In the genomic region with DNA sequence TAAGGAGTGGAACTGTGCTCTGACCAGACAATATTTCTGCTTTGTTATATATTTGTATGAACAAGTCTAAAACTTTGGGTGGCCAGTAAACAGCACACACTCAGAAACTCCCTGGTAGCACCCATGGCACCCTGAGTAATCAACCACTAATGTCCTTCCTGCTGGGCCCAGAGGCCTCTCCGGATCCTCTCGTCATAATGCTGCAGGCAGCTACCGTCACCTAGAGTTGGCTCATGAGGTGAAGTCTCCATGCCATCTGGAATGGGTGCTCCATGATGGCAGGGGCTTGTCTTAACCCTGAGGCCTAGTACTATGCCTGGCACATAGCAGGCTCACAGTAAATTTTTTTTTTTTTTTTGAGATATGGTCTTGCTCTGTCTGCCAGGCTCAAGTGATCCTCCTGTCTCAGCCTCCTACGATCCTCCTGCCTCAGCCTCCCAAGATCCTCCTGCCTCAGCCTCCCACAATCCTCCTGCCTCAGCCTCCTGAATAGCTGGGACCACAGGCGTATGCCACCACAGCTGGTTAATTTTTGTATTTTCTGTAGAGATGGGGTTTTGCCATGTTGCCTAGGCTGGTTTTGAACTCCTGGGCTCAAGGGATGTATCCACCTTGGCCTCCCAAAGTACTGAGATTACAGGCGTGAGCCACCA, we compare ENCODE assay signal across 12 cellular contexts. TPM values are rescaled to one million over a fixed set of nuclear protein-coding genes. Genes with fewer than 3 reads are reported as not detected.
DNase-seq lines count a peak whose midpoint lies in the region; ATAC-seq and TF ChIP-seq lines count a peak whose summit lies in the region.
"Had no signal": no experiment of that assay in that cellular context is flagged by ENCODE, and none has a peak within 500 bp of the region (broad histone marks: within the 10 kb centered on the region; RNA-seq: fewer than 3 reads in every experiment).

No MANE protein-coding gene starts in this region.

- H4K20me1 ChIP-seq in neural progenitor cell (ENCODE audit: low read depth), result peaks cover 64% of the 10 kb centered on the region

- H3K79me2 ChIP-seq in neural progenitor cell (ENCODE audit: low read depth), result peaks cover 55% of the 10 kb centered on the region

- TF ChIP-seq CTCF in dorsolateral prefrontal cortex (IDR thresholded peaks at IDR 0.05 in 54 of 56, conservative IDR thresholded peaks at IDR 0.05 in 2 of 56; ENCODE audit: low read depth in 1 of 56, partially characterized antibody in 56 of 56), result no peak
- TF ChIP-seq CTCF in ovary (IDR thresholded peaks at IDR 0.05), result no peak
- no peak for TF ChIP-seq CTCF in neural progenitor cell (IDR thresholded peaks at IDR 0.05)

- H3K36me3 ChIP-seq in CD4-positive, alpha-beta memory T cell (ENCODE audit: insufficient read depth, low read length), result no peaks in the 10 kb centered on the region
- H3K36me3 ChIP-seq in H7 (replicated peaks; ENCODE audit: control insufficient read depth, insufficient read depth, low read length) (peaks cover 3% of the 10 kb centered on the region; the same call in 1 of the 2 replicates), ovary (no peaks in the 10 kb centered on the region), neural progenitor cell (no peaks in the 10 kb centered on the region)

- H3K4me1 Mint-ChIP-seq in CD4-positive, alpha-beta memory T cell, result peaks cover 33 to 54% (median 44%) of the 10 kb centered on the region in 4 donors
- H3K4me1 Mint-ChIP-seq in neural progenitor cell, result peaks cover 12% of the 10 kb centered on the region

- H3K27me3 ChIP-seq in CD4-positive, alpha-beta memory T cell (ENCODE audit: insufficient read depth, low read length), result no peaks in the 10 kb centered on the region
- no peaks in the 10 kb centered on the region for H3K27me3 ChIP-seq in H7 (ENCODE audit: control insufficient read depth, insufficient read depth, low read length)
- no peaks in the 10 kb centered on the region for H3K27me3 ChIP-seq in dorsolateral prefrontal cortex
- no peaks in the 10 kb centered on the region for H3K27me3 ChIP-seq in ovary
- no peaks in the 10 kb centered on the region for H3K27me3 ChIP-seq in neural progenitor cell
- H3K27me3 ChIP-seq: BLaER1, brain microvascular endothelial cell had no signal

- POLR2A ChIA-PET in CD4-positive, alpha-beta memory T cell (lab: Charles Lee; ENCODE audit: partially characterized antibody), result interaction anchor here (0.7 to 0.8 kb wide), 2 partner anchors 32 to 135 kb away, joined by 3 read pairs; no protein-coding TSS in a partner anchor

- H3K9me3 ChIP-seq in CD4-positive, alpha-beta memory T cell (ENCODE audit: control insufficient read depth in 1 of 2, low read length in 2 of 2), result no peaks in the 10 kb centered on the region
- H3K9me3 ChIP-seq in ovary (no peaks in the 10 kb centered on the region), neural progenitor cell (ENCODE audit: low read depth) (no peaks in the 10 kb centered on the region)
- H3K9me3 ChIP-seq: BLaER1 had no signal

- CTCF ChIA-PET in CD4-positive, alpha-beta memory T cell (lab: Charles Lee; ENCODE audit: partially characterized antibody), result interaction anchor here (0.7 kb wide), 1 partner anchor 25 kb away, joined by 3 read pairs; no protein-coding TSS in a partner anchor

- TF ChIP-seq POLR2A in ovary (IDR thresholded peaks at IDR 0.05), result peak; percentile 8

- H3K4me1 ChIP-seq in CD4-positive, alpha-beta memory T cell (ENCODE audit: insufficient read depth, low read length), result peaks cover 23% of the 10 kb centered on the region
- H3K4me1 ChIP-seq in ovary (ENCODE audit: insufficient read depth) (peaks cover 18% of the 10 kb centered on the region), neural progenitor cell (no peaks in the 10 kb centered on the region)

- no peak overlapping the region for H3K9ac ChIP-seq in neural progenitor cell
- H3K9ac ChIP-seq: BLaER1 had no signal

- no peaks in the 10 kb centered on the region for H3K9me3 Mint-ChIP-seq in CD4-positive, alpha-beta memory T cell
- H3K9me3 Mint-ChIP-seq in neural progenitor cell, result no peaks in the 10 kb centered on the region

- no peak overlapping the region for H3K27ac ChIP-seq in CD4-positive, alpha-beta memory T cell (ENCODE audit: low read depth, low read length)
- H3K27ac ChIP-seq in dorsolateral prefrontal cortex (peak overlapping the region in 43 of 59 donors; percentile 2 to 100 (median 91)), ovary (no peak overlapping the region), neural progenitor cell (no peak overlapping the region)
- H3K27ac ChIP-seq: BLaER1, brain microvascular endothelial cell, VCaP had no signal

- peak overlapping the region in 6 of 7 donors; percentile 31 to 95 (median 52) for H3K27ac Mint-ChIP-seq in CD4-positive, alpha-beta memory T cell
- no peak overlapping the region for H3K27ac Mint-ChIP-seq in neural progenitor cell

- no peak overlapping the region for H3K4me3 Mint-ChIP-seq in CD4-positive, alpha-beta memory T cell
- H3K4me3 Mint-ChIP-seq in neural progenitor cell, result no peak overlapping the region

- 95 to 97% (median 97%) methylated on average over 6 of the region's 6 CpGs for WGBS in ovary, 3 donors

- DNase-seq in CD4-positive, alpha-beta memory T cell, result no peak
- DNase-seq in H7, result peak; percentile 1
- DNase-seq in dorsolateral prefrontal cortex, result peak in 1 of 10 donors; percentile 7
- DNase-seq in ovary, result peak in 1 of 5 donors; percentile 16
- no peak for DNase-seq in NCI-H748 (lab: John Stamatoyannopoulos, UW; ENCODE audit: unreplicated experiment)
- no peak for DNase-seq in neural progenitor cell (ENCODE audit: low spot score)
- DNase-seq: brain microvascular endothelial cell; effector memory CD4-positive, alpha-beta T cell had no signal

- H2AFZ ChIP-seq in neural progenitor cell (replicated peaks), result no peak overlapping the region

- H3K36me3 Mint-ChIP-seq in CD4-positive, alpha-beta memory T cell, result peaks cover 8 to 30% of the 10 kb centered on the region in 2 donors
- peaks cover 13% of the 10 kb centered on the region for H3K36me3 Mint-ChIP-seq in neural progenitor cell

- ATAC-seq in GM19351 (IDR thresholded peaks at IDR 0.05; ENCODE audit: unreplicated experiment) (no peak), esophagus mucosa (no peak)

- intact Hi-C loops in CD4-positive, alpha-beta memory T cell (cut with micrococcal nuclease), result no loop called here
- intact Hi-C loops in dorsolateral prefrontal cortex (cut with DNase I) (no loop called here), ovary (cut with DNase I) (loop anchor here in 1 of 4 donors (10.0 kb wide), 1 partner anchor 63 kb away; the partner anchor contains the start of gene FKBP1A)

- no peaks in the 10 kb centered on the region for H3K27me3 Mint-ChIP-seq in CD4-positive, alpha-beta memory T cell
- H3K27me3 Mint-ChIP-seq in neural progenitor cell (ENCODE audit: insufficient read depth, low read depth), result no peaks in the 10 kb centered on the region

- no peak for TF ChIP-seq EP300 in ovary (IDR thresholded peaks at IDR 0.05)

- H3K4me3 ChIP-seq in CD4-positive, alpha-beta memory T cell (ENCODE audit: low read length in 2 of 2), result no peak overlapping the region
- H3K4me3 ChIP-seq in H7 (ENCODE audit: insufficient read depth, low read depth, low read length) (no peak overlapping the region), dorsolateral prefrontal cortex (no peak overlapping the region), ovary (no peak overlapping the region), neural progenitor cell (no peak overlapping the region)
- H3K4me3 ChIP-seq: BLaER1 had no signal

- H3K4me2 ChIP-seq in neural progenitor cell, result no peak overlapping the region
- H3K4me2 ChIP-seq: BLaER1 had no signal

- H3F3A ChIP-seq in neural progenitor cell (ENCODE audit: low read depth), result no peaks in the 10 kb centered on the region

RNA-seq across cellular contexts. Expression of gene SDCBP2, which starts 3.0 kb away (rescaled TPM):
- total RNA-seq in CD4-positive, alpha-beta memory T cell, result under 1 TPM; 0.61 to 0.94 TPM
- 1 to 10 TPM; 1.5 to 2.2 TPM for polyA plus RNA-seq in CD4-positive, alpha-beta memory T cell
- total RNA-seq in H7 (2014; rRNA removed; shearing (Covaris generic)), result 1.1 and 1.9 TPM in 2 replicates
- total RNA-seq in dorsolateral prefrontal cortex (10 to 100 TPM in 118 of 120 experiments, 1 to 10 TPM in 2; 6.5 to 34.6 (median 21.2) TPM), ovary (10 to 100 TPM in 1 of 7 donors, 1 to 10 TPM in 6; 2.7 to 34.7 (median 4.0) TPM), esophagus mucosa (107 TPM), neural progenitor cell (ENCODE audit: low replicate concordance) (1.6 and 6.6 TPM in 2 replicates)
- polyA plus RNA-seq in ovary, result 1 to 10 TPM in 1 of 2 donors, under 1 TPM in 1; 0.92 to 3.4 TPM

Comparison
In these comparisons a context has a peak if more than half of its experiments do, and no peak if none do; other contexts are left out.
1. H3K27ac ChIP-seq: peak in dorsolateral prefrontal cortex (43 of 59); none in CD4-positive, alpha-beta memory T cell (single experiment), ovary (0 of 2) and neural progenitor cell (single experiment).